Comparison of ENCODE assay signal across 15 cellular contexts in genomic region chr5:34976347-34976746, GRCh38. TPM values are rescaled to one million over a fixed set of nuclear protein-coding genes. Genes with fewer than 3 reads are reported as not detected.
A peak's percentile ranks its signal among the peaks of the same experiment; 100 is the strongest.
DNase-seq lines count a peak whose midpoint lies in the region; ATAC-seq, FAIRE-seq and TF ChIP-seq lines count a peak whose summit lies in the region.
"Had no signal": no experiment of that assay in that cellular context is flagged by ENCODE, and none has a peak within 500 bp of the region (broad histone marks: within the 10 kb centered on the region; RNA-seq: fewer than 3 reads in every experiment).

No MANE protein-coding gene starts in this region.

- H4K5ac ChIP-seq in mesendoderm (ENCODE audit: low read length), result no peak overlapping the region

- H3K27ac ChIP-seq in GM23338 (ENCODE audit: low read depth), result no peak overlapping the region
- H3K27ac ChIP-seq in K562 (ENCODE audit: extremely low read depth, low read depth, low read length), result no peak overlapping the region
- no peak overlapping the region for H3K27ac ChIP-seq in mesendoderm (ENCODE audit: low read depth, low read length)
- no peak overlapping the region for H3K27ac ChIP-seq in smooth muscle cell (ENCODE audit: low read depth)
- H3K27ac ChIP-seq: BLaER1 had no signal

- ATAC-seq in GM23338 (no peak; the same call in 2 of the 3 replicates), K562 (no peak)

- no peak overlapping the region for H2BK120ac ChIP-seq in mesendoderm (ENCODE audit: low read depth, low read length)

- H3K79me1 ChIP-seq in mesendoderm (ENCODE audit: low read length), result no peaks in the 10 kb centered on the region

- no peaks in the 10 kb centered on the region for H3K79me2 ChIP-seq in GM23338 (replicated peaks; ENCODE audit: insufficient read depth)
- no peaks in the 10 kb centered on the region for H3K79me2 ChIP-seq in K562 (ENCODE audit: control insufficient read depth, insufficient read depth, low read length)
- H3K79me2 ChIP-seq in mesendoderm (ENCODE audit: control insufficient read depth, insufficient read depth, low read length), result no peaks in the 10 kb centered on the region
- H3K79me2 ChIP-seq in smooth muscle cell (ENCODE audit: low read depth), result no peaks in the 10 kb centered on the region

- BruUV-seq in K562 (replicated peaks; lab: Mats Ljungman, UMichigan), result no TSS peak

- H3K4ac ChIP-seq in mesendoderm (ENCODE audit: low read depth, low read length), result no peak overlapping the region

- H2AK5ac ChIP-seq in mesendoderm (ENCODE audit: low read length), result no peak overlapping the region

- FAIRE-seq in K562 (lab: Jason Lieb, UNC), result peak; percentile 11

- H4K8ac ChIP-seq in mesendoderm (ENCODE audit: low read depth, low read length), result no peak overlapping the region

- no peak for TF ChIP-seq POLR2A in K562 (conservative IDR thresholded peaks at IDR 0.05)

- no peak overlapping the region for H3K9ac ChIP-seq in K562 (ENCODE audit: insufficient read depth in 1 of 2, low read depth in 2 of 2, low read length in 2 of 2)
- H3K9ac ChIP-seq in mesendoderm (ENCODE audit: low read length), result no peak overlapping the region
- no peak overlapping the region for H3K9ac ChIP-seq in smooth muscle cell (ENCODE audit: low read depth)
- H3K9ac ChIP-seq: BLaER1 had no signal

- POLR2A ChIA-PET in K562 (lab: Yijun Ruan, JAX), result no interaction called here

- H3K4me1 ChIP-seq in GM23338 (ENCODE audit: insufficient read depth) (no peaks in the 10 kb centered on the region), K562 (replicated peaks in 1 of 2; ENCODE audit: control insufficient read depth in 2 of 2, insufficient read depth in 2 of 2, low read length in 2 of 2) (no peaks in the 10 kb centered on the region), mesendoderm (ENCODE audit: control insufficient read depth, low read depth, low read length) (no peaks in the 10 kb centered on the region), smooth muscle cell (ENCODE audit: low read depth) (no peaks in the 10 kb centered on the region)
- H3K4me1 ChIP-seq: BLaER1, Caco-2 had no signal

- H3K4me3 Mint-ChIP-seq in GM23338, result no peak overlapping the region
- H3K4me3 Mint-ChIP-seq: CD8-positive, alpha-beta memory T cell had no signal

- H3K9me3 ChIP-seq in K562 (replicated peaks; ENCODE audit: control insufficient read depth, insufficient read depth, low read depth, low read length) (no peaks in the 10 kb centered on the region), smooth muscle cell (replicated peaks; ENCODE audit: low read depth) (no peaks in the 10 kb centered on the region)
- H3K9me3 ChIP-seq: Caco-2 had no signal

- WGBS in K562 (ENCODE audit: insufficient coverage, low coverage, missing lambda C conversion rate), result under 1% methylated on average over 5 of the region's 5 CpGs
- WGBS in mesendoderm (ENCODE audit: extremely low coverage, insufficient coverage, low lambda C conversion rate), result no CpG with 5 or more reads among the region's 5 CpGs
- 82% methylated on average over 5 of the region's 5 CpGs for WGBS in smooth muscle cell (ENCODE audit: low lambda C conversion rate)

- H2BK5ac ChIP-seq in mesendoderm (ENCODE audit: low read length), result no peak overlapping the region

- H3K36me3 ChIP-seq in GM23338 (ENCODE audit: insufficient read depth) (no peaks in the 10 kb centered on the region), K562 (ENCODE audit: control insufficient read depth, insufficient read depth, low read length) (no peaks in the 10 kb centered on the region), mesendoderm (ENCODE audit: control insufficient read depth, insufficient read depth, low read length) (no peaks in the 10 kb centered on the region), smooth muscle cell (ENCODE audit: low read depth) (no peaks in the 10 kb centered on the region)
- H3K36me3 ChIP-seq: BLaER1 had no signal

- peaks cover 3% of the 10 kb centered on the region; the same call in 1 of the 3 replicates for H3K9me3 Mint-ChIP-seq in GM23338

- H2AFZ ChIP-seq in GM23338 (no peak overlapping the region), K562 (ENCODE audit: low read depth, low read length) (no peak overlapping the region), smooth muscle cell (ENCODE audit: low read depth) (no peak overlapping the region)

- DNase-seq in GM23338 (ENCODE audit: low spot score), result peak; percentile 25
- DNase-seq in K562 (ENCODE audit: extremely low read depth in 1 of 4, low spot score in 3 of 4), result no peak
- DNase-seq in mesendoderm, result peak; percentile 25
- DNase-seq in renal cortical epithelial cell (ENCODE audit: low read depth), result peak; percentile 23
- no peak for DNase-seq in posterior vena cava (ENCODE audit: low spot score)
- DNase-seq in smooth muscle cell (lab: John Stamatoyannopoulos, UW; ENCODE audit: unreplicated experiment), result no peak
- no peak for DNase-seq in SK-N-DZ (ENCODE audit: low spot score)
- DNase-seq: 8988T; AML-193; Caco-2; CD8-positive, alpha-beta memory T cell; DND-41; GF-D8; H7 had no signal

- H3K4me3 ChIP-seq in GM23338 (no peak overlapping the region), K562 (no peak overlapping the region), mesendoderm (ENCODE audit: low read length) (no peak overlapping the region), smooth muscle cell (no peak overlapping the region)
- H3K4me3 ChIP-seq: BLaER1 had no signal

- H3K18ac ChIP-seq in mesendoderm (ENCODE audit: low read length), result no peak overlapping the region

- no peak for TF ChIP-seq RAD21 in K562 (CRISPR knock-in tag; conservative IDR thresholded peaks at IDR 0.05 in 1 of 2, IDR thresholded peaks at IDR 0.05 in 1 of 2)

- intact Hi-C loops in K562 (cut with micrococcal nuclease), result no loop called here
- intact Hi-C loops in posterior vena cava (cut with DNase I), result no loop called here

- no peaks in the 10 kb centered on the region for H3K9me1 ChIP-seq in K562 (ENCODE audit: control insufficient read depth, insufficient read depth, low read length)

- 0 out of 3 replicates have a peak, but pooled peaks cover under 1% of the 10 kb centered on the region for H3K36me3 Mint-ChIP-seq in GM23338 (ENCODE audit: low read depth)
- H3K36me3 Mint-ChIP-seq: CD8-positive, alpha-beta memory T cell had no signal

- H3K9me2 ChIP-seq in GM23338 (ENCODE audit: insufficient read depth), result 0 out of 2 replicates have a peak, but pooled peaks cover 4% of the 10 kb centered on the region

- TF ChIP-seq CTCF in GM23338 (conservative IDR thresholded peaks at IDR 0.05; ENCODE audit: low read depth in 2 of 2) (no peak), K562 (IDR thresholded peaks at IDR 0.05 in 2 of 3, conservative IDR thresholded peaks at IDR 0.05 in 1 of 3; ENCODE audit: insufficient read depth in 2 of 3, low read depth in 1 of 3, low read length in 3 of 3) (no peak), smooth muscle cell (IDR thresholded peaks at IDR 0.05; ENCODE audit: borderline replicate concordance, insufficient read depth, poor library complexity, severe bottlenecking) (no peak)

- H3K27me3 ChIP-seq in GM23338 (ENCODE audit: insufficient read depth) (no peaks in the 10 kb centered on the region), K562 (ENCODE audit: control insufficient read depth in 2 of 2, insufficient read depth in 2 of 2, low read length in 2 of 2) (peaks cover 3 to 10% of the 10 kb centered on the region in 2 experiments; a peak in 4 of 5 replicates), mesendoderm (ENCODE audit: insufficient read depth, low read length, poor library complexity) (no peaks in the 10 kb centered on the region), smooth muscle cell (ENCODE audit: low read depth) (no peaks in the 10 kb centered on the region)
- H3K27me3 ChIP-seq: BLaER1 had no signal

- no peak for TF ChIP-seq EP300 in K562 (IDR thresholded peaks at IDR 0.05; ENCODE audit: low read length)

- peaks cover 13% of the 10 kb centered on the region for H3K4me1 Mint-ChIP-seq in GM23338
- H3K4me1 Mint-ChIP-seq: CD8-positive, alpha-beta memory T cell had no signal

- H3K56ac ChIP-seq in mesendoderm (ENCODE audit: low read length), result no peak overlapping the region

- in situ Hi-C loops in K562 (cut with MboI), result no loop called here

- peaks cover under 1% of the 10 kb centered on the region for H3K27me3 Mint-ChIP-seq in GM23338 (ENCODE audit: insufficient read depth, low read depth, poor library complexity)

- H3K4me2 ChIP-seq in GM23338, result no peak overlapping the region
- no peak overlapping the region for H3K4me2 ChIP-seq in K562 (ENCODE audit: insufficient read depth, low read length)
- no peak overlapping the region for H3K4me2 ChIP-seq in mesendoderm (ENCODE audit: low read length)
- no peak overlapping the region for H3K4me2 ChIP-seq in smooth muscle cell
- H3K4me2 ChIP-seq: BLaER1 had no signal

- no peaks in the 10 kb centered on the region for H3F3A ChIP-seq in GM23338 (replicated peaks; ENCODE audit: low read depth)
- H3F3A ChIP-seq in smooth muscle cell (ENCODE audit: low read depth), result no peaks in the 10 kb centered on the region

- H3K23ac ChIP-seq in mesendoderm (ENCODE audit: low read length), result no peak overlapping the region

- H4K20me1 ChIP-seq in GM23338 (replicated peaks; ENCODE audit: insufficient read depth) (no peaks in the 10 kb centered on the region), K562 (replicated peaks; ENCODE audit: control insufficient read depth, insufficient read depth, low read length) (no peaks in the 10 kb centered on the region), smooth muscle cell (ENCODE audit: low read depth) (no peaks in the 10 kb centered on the region)
- H4K20me1 ChIP-seq: BLaER1 had no signal

- H2BK15ac ChIP-seq in mesendoderm (replicated peaks; ENCODE audit: low read depth), result no peak overlapping the region

- no peak overlapping the region for H3K27ac Mint-ChIP-seq in GM23338
- H3K27ac Mint-ChIP-seq: CD8-positive, alpha-beta memory T cell had no signal

- CTCF ChIA-PET in K562 (lab: Yijun Ruan, JAX; ENCODE audit: low intra/inter-chr PET ratio), result no interaction called here

RNA-seq across cellular contexts. Expression of gene DNAJC21, which starts 47.0 kb away (rescaled TPM):
- 35.7 and 40.8 TPM in 2 replicates for total RNA-seq in GM23338 (2014; rRNA removed; shearing (Covaris generic))
- polyA plus RNA-seq in GM23338 (2016; fragmentation: Nextera tagmentation; extraction: Ambion mirVana) (37.4 and 37.6 TPM in 2 replicates), K562 (2011; rRNA removed) (32.2 and 58.5 TPM in 2 replicates), K562 (2014; fragmentation: Illumina TruSeq; extraction: Trizol) (86.5 and 105 TPM in 2 replicates), K562 (2014; fragmentation: Nextera tagmentation; extraction: Ambion mirVana) (10 to 100 TPM; 26.6 to 29.7 TPM), K562 (2014; rRNA removed) (54.9 and 63.9 TPM in 2 replicates), smooth muscle cell (21.8 and 29.1 TPM in 2 replicates)
- 39.8 and 116 TPM in 2 replicates for total RNA-seq in K562 (2011; cell fraction: chromatin; rRNA removed; ENCODE audit: low replicate concordance)
- 17.7 and 25.3 TPM in 2 replicates for total RNA-seq in K562 (2011; cell fraction: nucleolus; rRNA removed)
- total RNA-seq in K562 (2011; cell fraction: nucleoplasm; rRNA removed), result 46.5 and 68.7 TPM in 2 replicates
- total RNA-seq in K562 (2014; rRNA removed) (77.5 and 83.3 TPM in 2 replicates), K562 (2014; rRNA removed; fragmentation: Illumina TruSeq; extraction: Trizol) (104 and 118 TPM in 2 replicates), K562 (2015; rRNA removed; fragmentation: Illumina TruSeq; extraction: Trizol) (98.0 and 102 TPM in 2 replicates), K562 (2021) (66.3 and 70.7 TPM in 2 replicates), renal cortical epithelial cell (24.8 and 47.9 TPM in 2 replicates), posterior vena cava (10 to 100 TPM; 49.3 to 59.0 TPM), smooth muscle cell (24.1 and 27.9 TPM in 2 replicates)
- polyA plus RNA-seq in K562 (2011; cell fraction: cytosol; rRNA removed), result 7.0 and 12.1 TPM in 2 replicates
- 19.7 and 23.1 TPM in 2 replicates for polyA plus RNA-seq in K562 (2011; cell fraction: nucleus; rRNA removed)
- polyA plus RNA-seq in K562 (2012), result 51.5 and 71.1 TPM in 2 replicates
- polyA minus RNA-seq in K562 (2011; rRNA and poly(A)+ RNA removed), result 80.9 and 97.2 TPM in 2 replicates
- 25.2 and 31.1 TPM in 2 replicates for polyA minus RNA-seq in K562 (2011; cell fraction: cytosol; rRNA and poly(A)+ RNA removed)
- polyA minus RNA-seq in K562 (2011; cell fraction: nucleus; rRNA and poly(A)+ RNA removed), result 20.7 and 45.9 TPM in 2 replicates
- 43.9 TPM for polyA plus RNA-seq in mesendoderm (2013, experiment 1 of 2)
- 45.0 TPM for polyA plus RNA-seq in mesendoderm (2013, experiment 2 of 2)
- 36.8 and 43.3 TPM in 2 replicates for polyA plus RNA-seq in SK-N-DZ (2014; cell fraction: cytosol; rRNA removed)
- 22.7 and 26.9 TPM in 2 replicates for polyA plus RNA-seq in SK-N-DZ (2014; cell fraction: nucleus; rRNA removed)

Comparison
In these comparisons a context has a peak if more than half of its experiments do, and no peak if none do; other contexts are left out.
1. DNase-seq: peak in GM23338 (single experiment), mesendoderm (single experiment) and renal cortical epithelial cell (single experiment); none in K562 (0 of 4), posterior vena cava (single experiment), smooth muscle cell (single experiment) and SK-N-DZ (single experiment).